12 cellular contexts compared by ENCODE assay signal in genomic region chr5:151048526-151048925, GRCh38. TPM values are rescaled to one million over a fixed set of nuclear protein-coding genes. Genes with fewer than 3 reads are reported as not detected.
DNase-seq lines count a peak whose midpoint lies in the region; ATAC-seq, FAIRE-seq and TF ChIP-seq lines count a peak whose summit lies in the region.
"Had no signal": no experiment of that assay in that cellular context is flagged by ENCODE, and none has a peak within 500 bp of the region (broad histone marks: within the 10 kb centered on the region; RNA-seq: fewer than 3 reads in every experiment).

No MANE protein-coding gene starts in this region.

- H3K9ac ChIP-seq in IMR-90 (ENCODE audit: low read depth, low read length): no peak overlapping the region
- H3K9ac ChIP-seq in K562 (ENCODE audit: insufficient read depth in 1 of 2, low read depth in 2 of 2, low read length in 2 of 2): no peak overlapping the region
- H3K9ac ChIP-seq in mesendoderm (ENCODE audit: low read length): no peak overlapping the region

- no peak overlapping the region for H2BK5ac ChIP-seq in IMR-90 (ENCODE audit: low read depth, low read length, poor library complexity, severe bottlenecking)
- H2BK5ac ChIP-seq in mesendoderm (ENCODE audit: low read length): no peak overlapping the region

- H3K23ac ChIP-seq in IMR-90 (ENCODE audit: low read depth, low read length) (no peak overlapping the region), mesendoderm (ENCODE audit: low read length) (no peak overlapping the region)

- ATAC-seq in IMR-90 (ENCODE audit: low read depth) (no peak), K562 (no peak), HG03432 (IDR thresholded peaks at IDR 0.05; ENCODE audit: unreplicated experiment) (no peak)

- no peaks in the 10 kb centered on the region for H3K27me3 ChIP-seq in IMR-90 (ENCODE audit: control insufficient read depth, insufficient read depth, low read length)
- H3K27me3 ChIP-seq in K562 (ENCODE audit: control insufficient read depth in 2 of 2, insufficient read depth in 2 of 2, low read length in 2 of 2): no peaks in the 10 kb centered on the region
- H3K27me3 ChIP-seq in mesendoderm (ENCODE audit: insufficient read depth, low read length, poor library complexity): no peaks in the 10 kb centered on the region

- TF ChIP-seq CTCF in Calu3 (IDR thresholded peaks at IDR 0.05; ENCODE audit: unreplicated experiment) (peak; percentile 29), IMR-90 (conservative IDR thresholded peaks at IDR 0.05; ENCODE audit: low read depth, low read length) (peak; percentile 34), K562 (IDR thresholded peaks at IDR 0.05 in 2 of 3, conservative IDR thresholded peaks at IDR 0.05 in 1 of 3; ENCODE audit: insufficient read depth in 2 of 3, low read depth in 1 of 3, low read length in 3 of 3) (peak; percentile 30 to 34 (median 32); a peak in 3 of 6 replicates)

- no peak overlapping the region for H2BK120ac ChIP-seq in IMR-90 (ENCODE audit: low read depth, low read length)
- H2BK120ac ChIP-seq in mesendoderm (ENCODE audit: low read depth, low read length): no peak overlapping the region

- no peak overlapping the region for H2AK9ac ChIP-seq in IMR-90 (replicated peaks; ENCODE audit: low read depth, low read length, poor library complexity)

- H3K14ac ChIP-seq in IMR-90 (replicated peaks; ENCODE audit: low read depth, low read length): no peak overlapping the region

- no peaks in the 10 kb centered on the region for H3K9me3 Mint-ChIP-seq in Calu3 (ENCODE audit: low read depth, unreplicated experiment)
- H3K9me3 Mint-ChIP-seq: brain had no signal

- BruUV-seq in Calu3 (replicated peaks; lab: Mats Ljungman, UMichigan) (no TSS peak), IMR-90 (replicated peaks; lab: Mats Ljungman, UMichigan) (no TSS peak), K562 (replicated peaks; lab: Mats Ljungman, UMichigan) (no TSS peak)

- no peak overlapping the region for H3K4me3 Mint-ChIP-seq in Calu3 (ENCODE audit: low read depth, unreplicated experiment)
- H3K4me3 Mint-ChIP-seq: brain had no signal

- no peak overlapping the region for H3K18ac ChIP-seq in IMR-90 (ENCODE audit: low read depth, low read length)
- H3K18ac ChIP-seq in mesendoderm (ENCODE audit: low read length): no peak overlapping the region

- H4K20me1 ChIP-seq in IMR-90 (ENCODE audit: insufficient read depth, low read length) (peaks cover 10% of the 10 kb centered on the region), K562 (replicated peaks; ENCODE audit: control insufficient read depth, insufficient read depth, low read length) (0 out of 2 replicates have a peak, but pooled peaks cover 4% of the 10 kb centered on the region)

- H2AFZ ChIP-seq in IMR-90 (replicated peaks; ENCODE audit: low read length, poor library complexity) (no peak overlapping the region), K562 (ENCODE audit: low read depth, low read length) (no peak overlapping the region)

- H3K4me1 ChIP-seq in IMR-90 (ENCODE audit: control insufficient read depth, insufficient read depth, low read length) (peaks cover 6% of the 10 kb centered on the region; the same call in 1 of the 2 replicates), K562 (replicated peaks in 1 of 2; ENCODE audit: control insufficient read depth in 2 of 2, insufficient read depth in 2 of 2, low read length in 2 of 2) (no peaks in the 10 kb centered on the region), mesendoderm (ENCODE audit: control insufficient read depth, low read depth, low read length) (no peaks in the 10 kb centered on the region)

- H4K5ac ChIP-seq in IMR-90 (ENCODE audit: low read depth, low read length) (no peak overlapping the region), mesendoderm (ENCODE audit: low read length) (no peak overlapping the region)

- H3K79me1 ChIP-seq in IMR-90 (ENCODE audit: low read depth in 1 of 2, low read length in 2 of 2) (peaks cover 7 to 33% of the 10 kb centered on the region in 2 experiments), mesendoderm (ENCODE audit: low read length) (no peaks in the 10 kb centered on the region)

- in situ Hi-C loops in IMR-90 (cut with MboI; ENCODE audit: low sequenced_read_pairs) (no loop called here), K562 (cut with MboI) (no loop called here)

- H3K56ac ChIP-seq in IMR-90 (ENCODE audit: extremely low read depth, insufficient read depth, low read length) (no peak overlapping the region), mesendoderm (ENCODE audit: low read length) (no peak overlapping the region)

- H2BK15ac ChIP-seq in IMR-90 (ENCODE audit: low read depth, low read length) (no peak overlapping the region), mesendoderm (replicated peaks; ENCODE audit: low read depth) (no peak overlapping the region)

- WGBS in IMR-90 (ENCODE audit: extremely low coverage in 2 of 2, insufficient read length in 1 of 2), 2 experiments: no CpG with 5 or more reads among the region's 7 CpGs
- 78% methylated on average over 7 of the region's 7 CpGs for WGBS in K562 (ENCODE audit: insufficient coverage, low coverage, missing lambda C conversion rate)
- WGBS in mesendoderm (ENCODE audit: extremely low coverage, insufficient coverage, low lambda C conversion rate): no CpG with 5 or more reads among the region's 7 CpGs

- H3K9me3 ChIP-seq in IMR-90 (ENCODE audit: control insufficient read depth, insufficient read depth, low read length) (no peaks in the 10 kb centered on the region), K562 (replicated peaks; ENCODE audit: control insufficient read depth, insufficient read depth, low read depth, low read length) (no peaks in the 10 kb centered on the region)

- H3K36me3 Mint-ChIP-seq in Calu3 (ENCODE audit: insufficient read depth, unreplicated experiment): peaks cover 97% of the 10 kb centered on the region

- CTCF ChIA-PET in Calu3 (lab: Charles Lee) (interaction anchor here (1.1 to 9.4 kb wide), 5 partner anchors 17 to 116 kb away, joined by 3 to 140 read pairs (median 7); partner anchors contain the start of gene TNIP1), IMR-90 (lab: Yijun Ruan, JAX) (interaction anchor here (0.6 to 2.6 kb wide), 6 partner anchors 9 to 390 kb away, joined by 3 to 14 read pairs (median 4); partner anchors contain the start of gene GPX3), K562 (lab: Yijun Ruan, JAX; ENCODE audit: low intra/inter-chr PET ratio) (interaction anchor here (1.2 to 6.0 kb wide), 3 partner anchors 10 to 117 kb away, joined by 3 to 68 read pairs (median 4); no protein-coding TSS in a partner anchor)

- TF ChIP-seq EP300 in K562 (IDR thresholded peaks at IDR 0.05; ENCODE audit: low read length): no peak

- H3K4me2 ChIP-seq in IMR-90 (ENCODE audit: low read depth, low read length) (no peak overlapping the region), K562 (ENCODE audit: insufficient read depth, low read length) (no peak overlapping the region), mesendoderm (ENCODE audit: low read length) (no peak overlapping the region)

- H3K4ac ChIP-seq in IMR-90 (ENCODE audit: low read depth, low read length): no peak overlapping the region
- H3K4ac ChIP-seq in mesendoderm (ENCODE audit: low read depth, low read length): no peak overlapping the region

- TF ChIP-seq RAD21 in IMR-90 (IDR thresholded peaks at IDR 0.05; ENCODE audit: low read length) (0 out of 2 replicates have a peak, but pooled peaks have one; percentile 11), K562 (CRISPR knock-in tag; conservative IDR thresholded peaks at IDR 0.05 in 1 of 2, IDR thresholded peaks at IDR 0.05 in 1 of 2) (no peak)

- TF ChIP-seq POLR2A in IMR-90 (IDR thresholded peaks at IDR 0.05; ENCODE audit: low read depth, low read length) (no peak), K562 (conservative IDR thresholded peaks at IDR 0.05) (no peak)

- peak overlapping the region; percentile 11 for H3K27ac Mint-ChIP-seq in Calu3 (ENCODE audit: unreplicated experiment)

- H3K4me3 ChIP-seq in IMR-90 (ENCODE audit: insufficient read depth, low read depth, low read length) (no peak overlapping the region), K562 (no peak overlapping the region), mesendoderm (ENCODE audit: low read length) (no peak overlapping the region)

- peak; percentile 38 for DNase-seq in Calu3
- DNase-seq in IMR-90: no peak
- no peak for DNase-seq in K562 (ENCODE audit: extremely low read depth in 1 of 4, low spot score in 3 of 4)
- peak; percentile 69 for DNase-seq in mesendoderm
- DNase-seq in NCI-H128 (lab: John Stamatoyannopoulos, UW; ENCODE audit: unreplicated experiment): no peak
- no peak for DNase-seq in cerebellar nuclear complex (lab: John Stamatoyannopoulos, UW)
- no peak for DNase-seq in CD1c-positive myeloid dendritic cell (ENCODE audit: extremely low spot score)
- DNase-seq: DMS79; stimulated activated CD4-positive, alpha-beta T cell treated with anti-CD3 and anti-CD28 coated beads, Interleukin-12 subunit alpha, Interleukin-12 subunit beta, amount 100 ng/mL, for 4 hours had no signal

- H3K4me1 Mint-ChIP-seq in Calu3 (ENCODE audit: low read depth, unreplicated experiment): peaks cover 37% of the 10 kb centered on the region
- H3K4me1 Mint-ChIP-seq: brain had no signal

- intact Hi-C loops in Calu3 (cut with micrococcal nuclease; ENCODE audit: unreplicated experiment) (no loop called here), IMR-90 (cut with micrococcal nuclease) (no loop called here), K562 (cut with micrococcal nuclease) (loop anchor here (1.0 kb wide), 1 partner anchor 46 kb away; no protein-coding TSS in a partner anchor)

- FAIRE-seq in K562 (lab: Jason Lieb, UNC): no peak
- FAIRE-seq: HTR-8/SVneo had no signal

- H3K9me1 ChIP-seq in IMR-90 (ENCODE audit: insufficient read depth, low read length) (no peaks in the 10 kb centered on the region; the same call in 1 of the 2 replicates), K562 (ENCODE audit: control insufficient read depth, insufficient read depth, low read length) (peaks cover 8% of the 10 kb centered on the region)

- no peak overlapping the region for H3K27ac ChIP-seq in IMR-90 (ENCODE audit: insufficient read depth, low read length)
- no peak overlapping the region for H3K27ac ChIP-seq in K562 (ENCODE audit: extremely low read depth, low read depth, low read length)
- H3K27ac ChIP-seq in mesendoderm (ENCODE audit: low read depth, low read length): no peak overlapping the region

- no peaks in the 10 kb centered on the region for H3K79me2 ChIP-seq in K562 (ENCODE audit: control insufficient read depth, insufficient read depth, low read length)
- no peaks in the 10 kb centered on the region for H3K79me2 ChIP-seq in mesendoderm (ENCODE audit: control insufficient read depth, insufficient read depth, low read length)

- dilution Hi-C loops in IMR-90 (cut with HindIII; ENCODE audit: low sequenced_read_pairs, unreplicated experiment): no loop called here

- H3K36me3 ChIP-seq in IMR-90 (ENCODE audit: control insufficient read depth, insufficient read depth, low read length): peaks cover 48% of the 10 kb centered on the region
- peaks cover 64% of the 10 kb centered on the region for H3K36me3 ChIP-seq in K562 (ENCODE audit: control insufficient read depth, insufficient read depth, low read length)
- no peaks in the 10 kb centered on the region for H3K36me3 ChIP-seq in mesendoderm (ENCODE audit: control insufficient read depth, insufficient read depth, low read length)

- POLR2A ChIA-PET in IMR-90 (lab: Charles Lee; ENCODE audit: unreplicated experiment): no interaction called here
- POLR2A ChIA-PET in K562 (lab: Yijun Ruan, JAX): interaction anchor here (0.7 to 1.8 kb wide), 4 partner anchors 10 to 1288 kb away, joined by 3 read pairs; no protein-coding TSS in a partner anchor

- no peak overlapping the region for H2BK20ac ChIP-seq in IMR-90 (ENCODE audit: low read depth, low read length)

- H4K91ac ChIP-seq in IMR-90 (ENCODE audit: insufficient read depth, low read depth, low read length): no peak overlapping the region

- no peak overlapping the region for H4K8ac ChIP-seq in IMR-90 (ENCODE audit: low read depth in 2 of 2, low read length in 2 of 2)
- H4K8ac ChIP-seq in mesendoderm (ENCODE audit: low read depth, low read length): no peak overlapping the region

- no peaks in the 10 kb centered on the region for H3K27me3 Mint-ChIP-seq in Calu3 (ENCODE audit: unreplicated experiment)
- H3K27me3 Mint-ChIP-seq: brain had no signal

- H2AK5ac ChIP-seq in IMR-90 (ENCODE audit: low read depth, low read length): no peak overlapping the region
- H2AK5ac ChIP-seq in mesendoderm (ENCODE audit: low read length): no peak overlapping the region

RNA-seq across cellular contexts. Expression of gene GPX3, which starts 28.1 kb away (rescaled TPM):
- not detected in 2 replicates for total RNA-seq in Calu3 (2022)
- 0.28 and 0.36 TPM in 2 replicates for total RNA-seq in IMR-90 (2012; rRNA removed)
- polyA plus RNA-seq in IMR-90 (2012; rRNA removed): 1.0 and 1.3 TPM in 2 replicates
- 0.89 and 1.2 TPM in 2 replicates for polyA plus RNA-seq in IMR-90 (2012; cell fraction: cytosol; rRNA removed)
- polyA plus RNA-seq in IMR-90 (2012; cell fraction: nucleus; rRNA removed; ENCODE audit: low replicate concordance): 0.37 and 0.38 TPM in 2 replicates
- total RNA-seq in K562 (2011; cell fraction: chromatin; rRNA removed; ENCODE audit: low replicate concordance): 0.28 and 0.32 TPM in 2 replicates
- total RNA-seq in K562 (2011; cell fraction: nucleolus; rRNA removed): 0.83 TPM in 1 of 2 replicates, not detected in the other
- not detected in 2 replicates for total RNA-seq in K562 (2011; cell fraction: nucleoplasm; rRNA removed)
- total RNA-seq in K562 (2014; rRNA removed): not detected in 2 replicates
- total RNA-seq in K562 (2014; rRNA removed; fragmentation: Illumina TruSeq; extraction: Trizol): not detected in 2 replicates
- total RNA-seq in K562 (2015; rRNA removed; fragmentation: Illumina TruSeq; extraction: Trizol): not detected in 2 replicates
- 0.72 and 0.86 TPM in 2 replicates for total RNA-seq in K562 (2021)
- 0.16 TPM in 1 of 2 replicates, not detected in the other for polyA plus RNA-seq in K562 (2011; rRNA removed)
- polyA plus RNA-seq in K562 (2011; cell fraction: cytosol; rRNA removed): 0.10 and 0.44 TPM in 2 replicates
- polyA plus RNA-seq in K562 (2011; cell fraction: nucleus; rRNA removed): 0.10 TPM in 1 of 2 replicates, not detected in the other
- polyA plus RNA-seq in K562 (2012): 0.87 and 2.2 TPM in 2 replicates
- 0.25 TPM in 1 of 2 replicates, not detected in the other for polyA plus RNA-seq in K562 (2014; fragmentation: Illumina TruSeq; extraction: Trizol)
- not detected for polyA plus RNA-seq in K562 (2014; fragmentation: Nextera tagmentation; extraction: Ambion mirVana)
- not detected in 2 replicates for polyA plus RNA-seq in K562 (2014; rRNA removed)
- not detected in 2 replicates for polyA minus RNA-seq in K562 (2011; rRNA and poly(A)+ RNA removed)
- 2.3 TPM in 1 of 2 replicates, not detected in the other for polyA minus RNA-seq in K562 (2011; cell fraction: cytosol; rRNA and poly(A)+ RNA removed)
- polyA minus RNA-seq in K562 (2011; cell fraction: nucleus; rRNA and poly(A)+ RNA removed): not detected in 2 replicates
- 47.2 TPM for polyA plus RNA-seq in mesendoderm (2013, experiment 1 of 2)
- 46.5 TPM for polyA plus RNA-seq in mesendoderm (2013, experiment 2 of 2)

RNA-seq across cellular contexts. Expression of gene TNIP1, which starts 32.3 kb away (rescaled TPM):
- 321 and 339 TPM in 2 replicates for total RNA-seq in Calu3 (2022)
- total RNA-seq in IMR-90 (2012; rRNA removed): 88.0 and 92.8 TPM in 2 replicates
- polyA plus RNA-seq in IMR-90 (2012; rRNA removed): 63.8 and 67.1 TPM in 2 replicates
- polyA plus RNA-seq in IMR-90 (2012; cell fraction: cytosol; rRNA removed): 62.2 and 66.5 TPM in 2 replicates
- polyA plus RNA-seq in IMR-90 (2012; cell fraction: nucleus; rRNA removed; ENCODE audit: low replicate concordance): 59.0 and 59.6 TPM in 2 replicates
- total RNA-seq in K562 (2011; cell fraction: chromatin; rRNA removed; ENCODE audit: low replicate concordance): 107 and 139 TPM in 2 replicates
- total RNA-seq in K562 (2011; cell fraction: nucleolus; rRNA removed): 57.9 and 62.4 TPM in 2 replicates
- total RNA-seq in K562 (2011; cell fraction: nucleoplasm; rRNA removed): 79.0 and 111 TPM in 2 replicates
- 40.5 and 41.2 TPM in 2 replicates for total RNA-seq in K562 (2014; rRNA removed)
- 13.9 and 18.4 TPM in 2 replicates for total RNA-seq in K562 (2014; rRNA removed; fragmentation: Illumina TruSeq; extraction: Trizol)
- 24.1 and 24.5 TPM in 2 replicates for total RNA-seq in K562 (2015; rRNA removed; fragmentation: Illumina TruSeq; extraction: Trizol)
- total RNA-seq in K562 (2021): 41.0 and 42.6 TPM in 2 replicates
- 26.9 and 35.4 TPM in 2 replicates for polyA plus RNA-seq in K562 (2011; rRNA removed)
- polyA plus RNA-seq in K562 (2011; cell fraction: cytosol; rRNA removed): 23.2 and 26.3 TPM in 2 replicates
- polyA plus RNA-seq in K562 (2011; cell fraction: nucleus; rRNA removed): 43.5 and 44.0 TPM in 2 replicates
- 37.0 and 57.9 TPM in 2 replicates for polyA plus RNA-seq in K562 (2012)
- polyA plus RNA-seq in K562 (2014; fragmentation: Illumina TruSeq; extraction: Trizol): 25.3 and 26.4 TPM in 2 replicates
- polyA plus RNA-seq in K562 (2014; fragmentation: Nextera tagmentation; extraction: Ambion mirVana): under 1 TPM; 0.46 to 0.99 TPM
- 24.6 and 33.5 TPM in 2 replicates for polyA plus RNA-seq in K562 (2014; rRNA removed)
- 50.2 and 55.3 TPM in 2 replicates for polyA minus RNA-seq in K562 (2011; rRNA and poly(A)+ RNA removed)
- polyA minus RNA-seq in K562 (2011; cell fraction: cytosol; rRNA and poly(A)+ RNA removed): 31.5 and 54.0 TPM in 2 replicates
- polyA minus RNA-seq in K562 (2011; cell fraction: nucleus; rRNA and poly(A)+ RNA removed): 33.0 and 56.4 TPM in 2 replicates
- polyA plus RNA-seq in mesendoderm (2013, experiment 1 of 2): 13.7 TPM
- polyA plus RNA-seq in mesendoderm (2013, experiment 2 of 2): 14.2 TPM

Comparison
In these comparisons a context has a peak if more than half of its experiments do, and no peak if none do; other contexts are left out.
1. DNase-seq: peak in Calu3 (single experiment) and mesendoderm (single experiment); none in IMR-90 (single experiment), K562 (0 of 4), NCI-H128 (single experiment), cerebellar nuclear complex (0 of 2) and CD1c-positive myeloid dendritic cell (single experiment).
2. Peak in every context shown above with its lines, with median percentiles within 50 percentile points of each other: CTCF ChIP-seq.